ENCODE assay signal across 12 cellular contexts in the genomic region with DNA sequence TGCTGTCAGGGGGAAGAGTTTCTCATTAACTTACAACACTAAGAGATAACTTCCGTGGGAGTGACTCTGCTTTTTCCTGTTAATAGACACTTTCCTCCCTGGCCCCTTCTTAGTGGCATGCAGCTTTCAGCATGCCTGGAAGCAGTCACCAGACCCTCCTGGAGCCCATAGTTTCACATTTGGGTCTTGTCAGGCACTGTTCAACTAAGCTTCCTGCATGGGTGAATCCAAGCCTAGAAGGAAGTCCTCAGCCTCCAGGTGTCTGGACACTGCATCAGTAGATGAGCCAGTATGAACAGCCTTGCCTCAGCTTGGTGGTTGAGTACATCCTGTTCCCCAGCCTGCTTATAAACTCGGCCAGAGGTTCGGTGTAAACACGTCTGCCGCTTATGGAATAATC.
DNase-seq lines count a peak whose midpoint lies in the region; TF ChIP-seq lines count a peak whose summit lies in the region.
"Had no signal": no experiment of that assay in that cellular context is flagged by ENCODE, and none has a peak within 500 bp of the region (broad histone marks: within the 10 kb centered on the region; RNA-seq: fewer than 3 reads in every experiment).

No MANE protein-coding gene starts in this region.

- H2BK120ac ChIP-seq in mesenchymal stem cell (ENCODE audit: low read depth, low read length): no peak overlapping the region

- peaks cover 47% of the 10 kb centered on the region for H3K4me1 Mint-ChIP-seq in activated T-helper 2 cell treated with anti-CD3 and anti-CD28 coated beads, Interferon-gamma antibody, Interleukin-2, Interleukin-4, amounts not matched to agents 10 μg/mL and 5 μg/mL and 100 μg/mL, durations not matched to agents 14 hours and 24 hours and 36 hours (ENCODE audit: low read depth)
- peaks cover 30% of the 10 kb centered on the region for H3K4me1 Mint-ChIP-seq in HFFc6 (ENCODE audit: low read depth)

- no peaks in the 10 kb centered on the region for H3K27me3 Mint-ChIP-seq in activated T-helper 2 cell treated with anti-CD3 and anti-CD28 coated beads, Interferon-gamma antibody, Interleukin-2, Interleukin-4, amounts not matched to agents 10 μg/mL and 5 μg/mL and 100 μg/mL, durations not matched to agents 14 hours and 24 hours and 36 hours (ENCODE audit: low read depth)
- no peaks in the 10 kb centered on the region; the same call in 1 of the 2 replicates for H3K27me3 Mint-ChIP-seq in HFFc6 (ENCODE audit: insufficient read depth)

- H4K8ac ChIP-seq in mesenchymal stem cell (ENCODE audit: low read length): no peak overlapping the region

- peak; percentile 6 for DNase-seq in stimulated activated CD8-positive, alpha-beta memory T cell treated with anti-CD3 and anti-CD28 coated beads, Interleukin-12 subunit alpha, Interleukin-12 subunit beta, amount 100 ng/mL, for 1 hour (ENCODE audit: low read depth)
- DNase-seq in stimulated activated CD8-positive, alpha-beta memory T cell treated with anti-CD3 and anti-CD28 coated beads, Interleukin-4, amount 100 ng/mL, for 48 hours: no peak
- peak; percentile 12 for DNase-seq in activated T-helper 2 cell treated with anti-CD3 and anti-CD28 coated beads, Interferon-gamma antibody, Interleukin-2, Interleukin-4, amounts not matched to agents 10 μg/mL and 5 μg/mL and 100 μg/mL, durations not matched to agents 14 hours and 24 hours and 36 hours (ENCODE audit: low spot score)
- DNase-seq in mesenchymal stem cell (peak; percentile 53), NOMO-1 (lab: John Stamatoyannopoulos, UW; ENCODE audit: unreplicated experiment in 2 of 2) (no peak), DMS153 treated with DMSO at 0.1 percent for 48 hours (lab: John Stamatoyannopoulos, UW; ENCODE audit: unreplicated experiment) (no peak), HFFc6 (no peak), DMS114 treated with DMSO at 0.1 percent for 48 hours (lab: John Stamatoyannopoulos, UW; ENCODE audit: unreplicated experiment) (no peak)
- DNase-seq: activated CD8-positive, alpha-beta memory T cell treated with anti-CD3 and anti-CD28 coated beads, Interleukin-2, amount 50 U/mL, for 4 hours; NCI-H2171 treated with DMSO at 0.1 percent for 48 hours; ovary had no signal

- H2AFZ ChIP-seq in mesenchymal stem cell (ENCODE audit: low read depth, low read length): no peak overlapping the region

- H3K9ac ChIP-seq in mesenchymal stem cell (ENCODE audit: low read length): no peak overlapping the region

- no peak overlapping the region for H2BK12ac ChIP-seq in mesenchymal stem cell (ENCODE audit: low read length in 2 of 2)

- H3K4ac ChIP-seq in mesenchymal stem cell (ENCODE audit: low read depth in 1 of 2, low read length in 2 of 2): peak overlapping the region in 1 of 2 experiments; percentile 12

- no peak overlapping the region for H3K14ac ChIP-seq in mesenchymal stem cell (ENCODE audit: low read length in 2 of 2)

- H3K4me1 ChIP-seq in mesenchymal stem cell (ENCODE audit: control insufficient read depth, insufficient read depth, low read depth, low read length): peaks cover 12% of the 10 kb centered on the region
- H3K4me1 ChIP-seq: SJSA1 had no signal

- intact Hi-C loops in activated T-helper 2 cell treated with anti-CD3 and anti-CD28 coated beads, Interferon-gamma antibody, Interleukin-2, Interleukin-4, amounts not matched to agents 10 μg/mL and 5 μg/mL and 100 μg/mL, durations not matched to agents 14 hours and 24 hours and 36 hours (cut with micrococcal nuclease): no loop called here

- H2BK5ac ChIP-seq in mesenchymal stem cell (ENCODE audit: low read depth, low read length, poor library complexity, severe bottlenecking): no peak overlapping the region

- H3K4me2 ChIP-seq in mesenchymal stem cell (ENCODE audit: low read length, poor library complexity, severe bottlenecking): peak overlapping the region; percentile 27

- H3K9me3 Mint-ChIP-seq in activated T-helper 2 cell treated with anti-CD3 and anti-CD28 coated beads, Interferon-gamma antibody, Interleukin-2, Interleukin-4, amounts not matched to agents 10 μg/mL and 5 μg/mL and 100 μg/mL, durations not matched to agents 14 hours and 24 hours and 36 hours: no peaks in the 10 kb centered on the region
- H3K9me3 Mint-ChIP-seq in HFFc6: no peaks in the 10 kb centered on the region

- H3K23ac ChIP-seq in mesenchymal stem cell (ENCODE audit: low read length in 2 of 2): no peak overlapping the region

- WGBS in mesenchymal stem cell: 74% methylated on average over 5 of the region's 5 CpGs

- H4K91ac ChIP-seq in mesenchymal stem cell (ENCODE audit: low read length): no peak overlapping the region

- H2BK15ac ChIP-seq in mesenchymal stem cell (ENCODE audit: low read depth, poor library complexity, severe bottlenecking): no peak overlapping the region

- H3K27ac Mint-ChIP-seq in activated T-helper 2 cell treated with anti-CD3 and anti-CD28 coated beads, Interferon-gamma antibody, Interleukin-2, Interleukin-4, amounts not matched to agents 10 μg/mL and 5 μg/mL and 100 μg/mL, durations not matched to agents 14 hours and 24 hours and 36 hours: peak overlapping the region; percentile 69
- H3K27ac Mint-ChIP-seq in HFFc6: no peak overlapping the region

- peaks cover 24% of the 10 kb centered on the region for H3K79me1 ChIP-seq in mesenchymal stem cell (replicated peaks; ENCODE audit: low read length, poor library complexity, severe bottlenecking)

- peak overlapping the region in 1 of 2 experiments; percentile 22 for H3K18ac ChIP-seq in mesenchymal stem cell (ENCODE audit: low read depth in 1 of 2, low read length in 2 of 2)

- no peaks in the 10 kb centered on the region for H3K27me3 ChIP-seq in mesenchymal stem cell (ENCODE audit: control insufficient read depth in 1 of 2, insufficient read depth in 1 of 2, low read length in 2 of 2)
- H3K27me3 ChIP-seq: ovary, SJSA1 had no signal

- H3K36me3 ChIP-seq in mesenchymal stem cell (ENCODE audit: control insufficient read depth in 1 of 2, insufficient read depth in 2 of 2, low read depth in 1 of 2, low read length in 2 of 2): peaks cover 14 to 77% of the 10 kb centered on the region in 2 experiments
- H3K36me3 ChIP-seq: ovary had no signal

- H2AK5ac ChIP-seq in mesenchymal stem cell (ENCODE audit: low read length, severe bottlenecking): no peak overlapping the region

- peaks cover 73% of the 10 kb centered on the region for H3K36me3 Mint-ChIP-seq in activated T-helper 2 cell treated with anti-CD3 and anti-CD28 coated beads, Interferon-gamma antibody, Interleukin-2, Interleukin-4, amounts not matched to agents 10 μg/mL and 5 μg/mL and 100 μg/mL, durations not matched to agents 14 hours and 24 hours and 36 hours (ENCODE audit: low read depth)
- peaks cover 52% of the 10 kb centered on the region for H3K36me3 Mint-ChIP-seq in HFFc6 (ENCODE audit: low read depth)

- no peaks in the 10 kb centered on the region for H3K9me3 ChIP-seq in mesenchymal stem cell (ENCODE audit: control insufficient read depth, low read length)
- H3K9me3 ChIP-seq: ovary, SJSA1 had no signal

- no peak for TF ChIP-seq CTCF in HFFc6 (IDR thresholded peaks at IDR 0.05)

- no peak overlapping the region for H3K4me3 Mint-ChIP-seq in activated T-helper 2 cell treated with anti-CD3 and anti-CD28 coated beads, Interferon-gamma antibody, Interleukin-2, Interleukin-4, amounts not matched to agents 10 μg/mL and 5 μg/mL and 100 μg/mL, durations not matched to agents 14 hours and 24 hours and 36 hours (ENCODE audit: low read depth)
- no peak overlapping the region for H3K4me3 Mint-ChIP-seq in HFFc6

- H3K27ac ChIP-seq in mesenchymal stem cell (ENCODE audit: low read length, poor library complexity, severe bottlenecking): peak overlapping the region; percentile 4
- H3K27ac ChIP-seq: ovary, SJSA1 had no signal

- H3K4me3 ChIP-seq in mesenchymal stem cell (ENCODE audit: insufficient read depth in 1 of 2, low read depth in 1 of 2, low read length in 2 of 2): no peak overlapping the region
- H3K4me3 ChIP-seq: ovary, SJSA1 had no signal

Comparison
In these comparisons a context has a peak if more than half of its experiments do, and no peak if none do; other contexts are left out.
1. DNase-seq: peak in stimulated activated CD8-positive, alpha-beta memory T cell treated with anti-CD3 and anti-CD28 coated beads, Interleukin-12 subunit alpha, Interleukin-12 subunit beta, amount 100 ng/mL, for 1 hour (single experiment), activated T-helper 2 cell treated with anti-CD3 and anti-CD28 coated beads, Interferon-gamma antibody, Interleukin-2, Interleukin-4, amounts not matched to agents 10 μg/mL and 5 μg/mL and 100 μg/mL, durations not matched to agents 14 hours and 24 hours and 36 hours (single experiment) and mesenchymal stem cell (single experiment); none in stimulated activated CD8-positive, alpha-beta memory T cell treated with anti-CD3 and anti-CD28 coated beads, Interleukin-4, amount 100 ng/mL, for 48 hours (single experiment), NOMO-1 (0 of 2), DMS153 treated with DMSO at 0.1 percent for 48 hours (single experiment), HFFc6 (single experiment) and DMS114 treated with DMSO at 0.1 percent for 48 hours (single experiment).